Comparison of ENCODE assay signal across 9 cellular contexts in the genomic region with DNA sequence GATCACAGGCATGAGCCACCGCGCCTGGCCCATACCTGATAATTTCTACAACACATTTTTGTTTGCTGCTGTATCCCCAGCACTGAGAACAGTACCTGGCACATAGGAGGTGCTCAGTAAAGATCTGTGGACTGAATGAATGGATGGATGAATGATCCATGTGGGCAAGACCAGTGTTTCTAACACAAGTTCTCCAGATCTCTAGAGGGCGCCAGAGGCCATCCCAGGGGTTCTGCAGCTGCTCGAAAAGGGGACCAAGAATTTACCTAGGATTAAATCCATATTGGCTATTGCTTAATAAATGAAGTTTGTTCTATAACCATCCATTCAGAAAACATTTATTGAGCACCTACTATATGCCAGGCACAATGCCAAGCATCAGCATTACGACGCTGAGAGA.
DNase-seq lines count a peak whose midpoint lies in the region; ATAC-seq, FAIRE-seq and TF ChIP-seq lines count a peak whose summit lies in the region.
"Had no signal": no experiment of that assay in that cellular context is flagged by ENCODE, and none has a peak within 500 bp of the region (broad histone marks: within the 10 kb centered on the region; RNA-seq: fewer than 3 reads in every experiment).

No MANE protein-coding gene starts in this region.

- POLR2A ChIA-PET in BJ (lab: Charles Lee) = no interaction called here
- POLR2A ChIA-PET in K562 (lab: Yijun Ruan, JAX) = interaction anchor here (0.6 to 0.7 kb wide), 2 partner anchors 198 to 573 kb away, joined by 3 to 4 read pairs; no protein-coding TSS in a partner anchor

- no peak overlapping the region for H3K9ac ChIP-seq in K562 (ENCODE audit: insufficient read depth in 1 of 2, low read depth in 2 of 2, low read length in 2 of 2)
- H3K9ac ChIP-seq: KMS-11 had no signal

- H3K4me3 ChIP-seq in BJ (ENCODE audit: low read depth, low read length) (no peak overlapping the region), K562 (no peak overlapping the region)
- H3K4me3 ChIP-seq in effector memory CD4-positive, alpha-beta T cell (ENCODE audit: insufficient read depth, low read depth, low read length, poor library complexity, severe bottlenecking) = no peak overlapping the region

- no peaks in the 10 kb centered on the region for H3K9me3 ChIP-seq in K562 (replicated peaks; ENCODE audit: control insufficient read depth, insufficient read depth, low read depth, low read length)
- no peaks in the 10 kb centered on the region for H3K9me3 ChIP-seq in effector memory CD4-positive, alpha-beta T cell (ENCODE audit: control insufficient read depth, low read length)

- no peak for TF ChIP-seq EP300 in K562 (IDR thresholded peaks at IDR 0.05; ENCODE audit: low read length)

- TF ChIP-seq CTCF in BJ (IDR thresholded peaks at IDR 0.05; ENCODE audit: insufficient read depth, low read depth, low read length) (peak; percentile 52), K562 (IDR thresholded peaks at IDR 0.05 in 2 of 3, conservative IDR thresholded peaks at IDR 0.05 in 1 of 3; ENCODE audit: insufficient read depth in 2 of 3, low read depth in 1 of 3, low read length in 3 of 3) (peak; percentile 72 to 88 (median 75))

- WGBS in K562 (ENCODE audit: insufficient coverage, low coverage, missing lambda C conversion rate) = 0% methylated on average over 6 of the region's 6 CpGs

- no peaks in the 10 kb centered on the region for H3K79me2 ChIP-seq in K562 (ENCODE audit: control insufficient read depth, insufficient read depth, low read length)

- in situ Hi-C loops in K562 (cut with MboI) = loop anchor here (10.0 kb wide), 1 partner anchor 182 kb away; the partner anchor contains the start of gene IGSF21

- H3K36me3 ChIP-seq in BJ (ENCODE audit: control insufficient read depth, insufficient read depth, low read length) = no peaks in the 10 kb centered on the region
- H3K36me3 ChIP-seq in K562 (ENCODE audit: control insufficient read depth, insufficient read depth, low read length) = no peaks in the 10 kb centered on the region
- H3K36me3 ChIP-seq in effector memory CD4-positive, alpha-beta T cell (ENCODE audit: control insufficient read depth, insufficient read depth, low read length) = no peaks in the 10 kb centered on the region

- peaks cover 10% of the 10 kb centered on the region for H4K20me1 ChIP-seq in K562 (replicated peaks; ENCODE audit: control insufficient read depth, insufficient read depth, low read length)

- peak; percentile 53 to 76 for TF ChIP-seq RAD21 in K562 (CRISPR knock-in tag; conservative IDR thresholded peaks at IDR 0.05 in 1 of 2, IDR thresholded peaks at IDR 0.05 in 1 of 2)

- ATAC-seq in K562 (peak; percentile 68; the same call in 2 of the 3 replicates), GM21786 (IDR thresholded peaks at IDR 0.05; ENCODE audit: unreplicated experiment) (no peak)

- no peaks in the 10 kb centered on the region for H3K4me1 ChIP-seq in K562 (replicated peaks in 1 of 2; ENCODE audit: control insufficient read depth in 2 of 2, insufficient read depth in 2 of 2, low read length in 2 of 2)
- H3K4me1 ChIP-seq in effector memory CD4-positive, alpha-beta T cell (ENCODE audit: control insufficient read depth, insufficient read depth, low read length, poor library complexity, severe bottlenecking) = no peaks in the 10 kb centered on the region

- CTCF ChIA-PET in BJ (lab: Yijun Ruan, JAX) (interaction anchor here (0.8 to 1.6 kb wide), 7 partner anchors 15 to 659 kb away, joined by 3 to 8 read pairs (median 3); no protein-coding TSS in a partner anchor), K562 (lab: Yijun Ruan, JAX; ENCODE audit: low intra/inter-chr PET ratio) (interaction anchor here (1.1 kb wide), 1 partner anchor 659 kb away, joined by 3 read pairs; no protein-coding TSS in a partner anchor)

- FAIRE-seq in GM12892 (lab: Jason Lieb, UNC) (no peak), K562 (lab: Jason Lieb, UNC) (peak; percentile 81)

- H3K4me2 ChIP-seq in K562 (ENCODE audit: insufficient read depth, low read length) = no peak overlapping the region
- H3K4me2 ChIP-seq: KMS-11 had no signal

- DNase-seq in BJ (ENCODE audit: low read depth) (no peak), GM12892 (ENCODE audit: insufficient read length) (peak; percentile 19), NCI-H2196 treated with DMSO at 0.1 percent for 48 hours (lab: John Stamatoyannopoulos, UW; ENCODE audit: unreplicated experiment) (peak; percentile 43), K562 (ENCODE audit: extremely low read depth in 1 of 4, low spot score in 3 of 4) (peak; percentile 54 to 63 (median 60)), midbrain (lab: John Stamatoyannopoulos, UW) (peak; percentile 6), ureter (ENCODE audit: low spot score) (no peak)
- DNase-seq in effector memory CD4-positive, alpha-beta T cell = no peak

- H3K27me3 ChIP-seq in BJ (ENCODE audit: control insufficient read depth, insufficient read depth, low read length) (no peaks in the 10 kb centered on the region; the same call in 1 of the 2 replicates), K562 (ENCODE audit: control insufficient read depth in 2 of 2, insufficient read depth in 2 of 2, low read length in 2 of 2) (no peaks in the 10 kb centered on the region)
- H3K27me3 ChIP-seq in effector memory CD4-positive, alpha-beta T cell (replicated peaks; ENCODE audit: control insufficient read depth, insufficient read depth, low read length, poor library complexity, severe bottlenecking) = peaks cover 4% of the 10 kb centered on the region

- no TSS peak for BruUV-seq in K562 (replicated peaks; lab: Mats Ljungman, UMichigan)

- H2AFZ ChIP-seq in K562 (ENCODE audit: low read depth, low read length) = no peak overlapping the region

- intact Hi-C loops in K562 (cut with micrococcal nuclease) = loop anchor here (2.0 to 5.0 kb wide), 4 partner anchors 178 to 379 kb away; no protein-coding TSS in a partner anchor

- H3K9me1 ChIP-seq in K562 (ENCODE audit: control insufficient read depth, insufficient read depth, low read length) = peaks cover 3% of the 10 kb centered on the region

- TF ChIP-seq POLR2A in GM12892 (IDR thresholded peaks at IDR 0.05; ENCODE audit: low read depth, low read length) (no peak), K562 (conservative IDR thresholded peaks at IDR 0.05) (no peak)

- H3K27ac ChIP-seq in K562 (ENCODE audit: extremely low read depth, low read depth, low read length) = no peak overlapping the region
- no peak overlapping the region for H3K27ac ChIP-seq in effector memory CD4-positive, alpha-beta T cell (ENCODE audit: insufficient read depth, low read length, poor library complexity, severe bottlenecking)
- H3K27ac ChIP-seq: KMS-11 had no signal

TF ChIP-seq in K562, 482 proteins besides CTCF, POLR2A, EP300 and RAD21:
- no peak for TF ChIP-seq ATF4 (CRISPR knock-in tag; IDR thresholded peaks at IDR 0.05)
- no peak for TF ChIP-seq UBTF (IDR thresholded peaks at IDR 0.05; ENCODE audit: borderline replicate concordance in 1 of 2, low read depth in 2 of 2, low read length in 2 of 2)
- peak; percentile 41; the same call in 1 of the 2 replicates for TF ChIP-seq SMC3 (conservative IDR thresholded peaks at IDR 0.05; ENCODE audit: insufficient read depth, low read depth, low read length)
- TF ChIP-seq ZNF24 (IDR thresholded peaks at IDR 0.05) = peak; percentile 69; the same call in 1 of the 2 replicates
- 0 out of 2 replicates have a peak, but pooled peaks have one; percentile 15 for TF ChIP-seq DEAF1 (CRISPR knock-in tag; IDR thresholded peaks at IDR 0.05)

Comparison
In these comparisons a context has a peak if more than half of its experiments do, and no peak if none do; other contexts are left out.
1. DNase-seq: peak in GM12892 (single experiment), NCI-H2196 treated with DMSO at 0.1 percent for 48 hours (single experiment), K562 (4 of 4) and midbrain (single experiment); none in BJ (single experiment), effector memory CD4-positive, alpha-beta T cell (0 of 3) and ureter (single experiment).